Comparison of ENCODE assay signal across 9 cellular contexts in the genomic region with DNA sequence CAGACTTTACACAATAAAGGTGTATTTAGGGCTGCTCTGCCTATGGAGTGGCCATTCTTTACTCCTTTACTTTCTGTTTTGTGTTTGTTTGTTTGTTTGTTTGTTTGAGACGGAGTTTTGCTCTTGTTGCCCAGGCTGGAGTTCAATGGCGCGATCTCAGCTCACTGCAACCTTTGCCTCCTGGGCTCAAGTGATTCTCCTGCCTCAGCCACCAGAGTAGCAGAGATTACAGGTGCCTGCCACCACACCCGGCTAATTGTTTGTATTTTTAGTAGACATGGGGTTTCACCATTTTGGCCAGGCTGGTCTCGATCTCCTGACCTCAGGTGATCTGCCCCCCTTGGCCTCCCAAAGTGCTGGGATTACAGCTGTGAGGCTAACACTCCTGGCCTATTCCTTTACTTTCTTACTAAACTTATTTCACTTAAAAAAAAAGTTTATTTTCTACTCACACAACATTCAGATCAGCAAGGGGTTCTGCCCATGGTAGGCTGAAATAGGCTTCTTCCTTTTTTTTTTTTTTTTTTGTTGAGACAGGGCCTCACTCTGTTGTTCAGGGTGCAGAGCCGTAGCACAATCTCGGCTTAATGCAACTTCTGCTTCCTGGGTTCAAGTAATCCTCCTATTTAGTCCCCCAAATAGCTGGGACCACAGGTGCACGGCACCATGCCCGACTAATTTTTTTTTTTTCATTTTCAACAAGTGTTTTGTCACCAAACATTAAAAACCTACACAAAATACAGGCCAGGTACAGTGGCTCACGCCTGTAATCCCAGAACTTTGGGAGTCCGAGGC. TPM values are rescaled to one million over a fixed set of nuclear protein-coding genes. Genes with fewer than 3 reads are reported as not detected.
"Had no signal": no experiment of that assay in that cellular context is flagged by ENCODE, and none has a peak within 500 bp of the region (broad histone marks: within the 10 kb centered on the region; RNA-seq: fewer than 3 reads in every experiment).

No MANE protein-coding gene starts in this region.

RNA-seq across cellular contexts. Expression of a gene that starts 15.5 kb away (rescaled TPM):
- total RNA-seq: dermis microvascular lymphatic vessel endothelial cell, esophagus mucosa, gastrocnemius medialis, left cardiac atrium, left ventricle myocardium superior, lower leg skin, lung microvascular endothelial cell, mucosa of gallbladder had no signal
- polyA plus RNA-seq: heart right ventricle had no signal
